In the genomic region with DNA sequence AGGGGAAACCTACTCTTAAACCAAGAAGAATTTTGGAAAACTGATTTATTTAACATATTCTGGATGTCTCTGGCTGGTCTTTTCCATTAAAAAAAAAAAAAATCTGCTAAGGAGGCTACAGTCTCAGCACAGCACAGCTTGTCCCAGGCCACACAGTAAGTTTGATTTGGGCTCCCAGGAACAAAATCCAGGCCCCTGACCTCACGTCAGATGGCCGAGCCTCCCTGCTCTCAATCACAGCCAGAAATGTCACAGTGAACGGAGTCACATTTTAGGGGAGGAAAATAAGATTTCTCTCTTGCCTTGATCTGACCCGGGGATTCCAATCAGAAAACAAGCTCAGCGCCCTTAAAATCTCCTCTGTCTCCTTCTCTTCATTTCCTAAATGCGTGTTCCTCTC, we compare ENCODE assay signal across 20 cellular contexts.
DNase-seq lines count a peak whose midpoint lies in the region; ATAC-seq, FAIRE-seq and TF ChIP-seq lines count a peak whose summit lies in the region.
"Had no signal": no experiment of that assay in that cellular context is flagged by ENCODE, and none has a peak within 500 bp of the region (broad histone marks: within the 10 kb centered on the region; RNA-seq: fewer than 3 reads in every experiment).

No MANE protein-coding gene starts in this region.

- no peak overlapping the region for H3K4ac ChIP-seq in H1 (replicated peaks; ENCODE audit: insufficient read length, low read depth, low read length)

- H4K8ac ChIP-seq in H1 (ENCODE audit: extremely low read depth, insufficient read depth, low read length) = no peak overlapping the region

- no peak overlapping the region for H2BK5ac ChIP-seq in H1 (ENCODE audit: low read depth, low read length)

- peaks cover 46% of the 10 kb centered on the region for H3K27me3 Mint-ChIP-seq in GM23338 (ENCODE audit: insufficient read depth, low read depth, poor library complexity)
- H3K27me3 Mint-ChIP-seq in activated CD4-positive, alpha-beta T cell treated with anti-CD3 and anti-CD28 coated beads for 36 hours = peaks cover 55% of the 10 kb centered on the region

- H3K27me3 ChIP-seq in GM23338 (ENCODE audit: insufficient read depth) (peaks cover 85% of the 10 kb centered on the region), H1 (replicated peaks in 1 of 4; ENCODE audit: control insufficient read depth in 3 of 4, extremely low read depth in 1 of 4, insufficient read depth in 3 of 4, low read length in 3 of 4) (peaks cover 34 to 68% (median 59%) of the 10 kb centered on the region in 4 experiments), lower lobe of right lung (ENCODE audit: low read depth) (peaks cover 74% of the 10 kb centered on the region), upper lobe of left lung (peaks cover 0 to 24% (median 5%) of the 10 kb centered on the region in 4 donors)

- H3K9me3 ChIP-seq in H1 (ENCODE audit: insufficient read depth in 2 of 2, low read depth in 1 of 2, low read length in 1 of 2) (no peaks in the 10 kb centered on the region), lower lobe of right lung (no peaks in the 10 kb centered on the region), upper lobe of left lung (no peaks in the 10 kb centered on the region)

- peak overlapping the region; percentile 89 for H3K4me2 ChIP-seq in GM23338
- peak overlapping the region; percentile 79 to 85; a peak in 1 of 4 replicates for H3K4me2 ChIP-seq in H1 (ENCODE audit: insufficient read depth in 1 of 2, low read depth in 2 of 2, low read length in 2 of 2)

- H3K56ac ChIP-seq in H1 (replicated peaks; ENCODE audit: insufficient read length, low read depth, low read length) = no peak overlapping the region

- H4K91ac ChIP-seq in H1 (replicated peaks; ENCODE audit: insufficient read length, low read length) = no peak overlapping the region

- H2BK20ac ChIP-seq in H1 (ENCODE audit: low read length) = no peak overlapping the region

- H3K18ac ChIP-seq in H1 (ENCODE audit: extremely low read depth, low read length) = no peak overlapping the region

- H2BK15ac ChIP-seq in H1 (ENCODE audit: low read length) = no peak overlapping the region

- H3F3A ChIP-seq in GM23338 (replicated peaks; ENCODE audit: low read depth) = 0 out of 2 replicates have a peak, but pooled peaks cover 7% of the 10 kb centered on the region

- ATAC-seq in GM23338 (no peak), lower lobe of right lung (peak; percentile 58 to 66), upper lobe of left lung (ENCODE audit: low FRiP score in 2 of 2) (no peak)
- no peak for ATAC-seq in activated CD4-positive, alpha-beta T cell treated with anti-CD3 and anti-CD28 coated beads for 36 hours

- H3K9me2 ChIP-seq in GM23338 (ENCODE audit: insufficient read depth) = no peaks in the 10 kb centered on the region

- WGBS in H1 (ENCODE audit: extremely low coverage in 1 of 2, insufficient coverage in 1 of 2, insufficient read length in 1 of 2, insufficient replicate concordance in 2 of 2, low coverage in 1 of 2, low lambda C conversion rate in 2 of 2, missing lambda C conversion rate in 1 of 2), 2 experiments = 66% methylated on average over 6 of the region's 6 CpGs; no CpG with 5 or more reads in 1 of the 2 experiments
- 26 to 37% methylated on average over 6 of the region's 6 CpGs for WGBS in upper lobe of left lung, 2 donors

- POLR2A ChIA-PET in H1 (lab: Charles Lee; ENCODE audit: partially characterized antibody) = no interaction called here
- POLR2A ChIA-PET in activated CD4-positive, alpha-beta T cell treated with anti-CD3 and anti-CD28 coated beads for 36 hours (lab: Charles Lee) = no interaction called here

- H3K14ac ChIP-seq in H1 (ENCODE audit: insufficient read length) = no peak overlapping the region

- no peak for FAIRE-seq in H1 (lab: Jason Lieb, UNC)
- FAIRE-seq: D721Med, G401.6, GM12892, GM19239 had no signal

- no peak overlapping the region; the same call in 1 of the 2 replicates for H2BK12ac ChIP-seq in H1 (ENCODE audit: low read depth, low read length)

- H3K27ac Mint-ChIP-seq in GM23338 = no peak overlapping the region
- H3K27ac Mint-ChIP-seq in activated CD4-positive, alpha-beta T cell treated with anti-CD3 and anti-CD28 coated beads for 36 hours = no peak overlapping the region
- H3K27ac Mint-ChIP-seq: CD4-positive, alpha-beta memory T cell had no signal

- peaks cover 6% of the 10 kb centered on the region; the same call in 1 of the 2 replicates for H3K23me2 ChIP-seq in H1 (ENCODE audit: low read depth, low read length)

- intact Hi-C loops in lower lobe of right lung (cut with DNase I) = no loop called here
- intact Hi-C loops in activated CD4-positive, alpha-beta T cell treated with anti-CD3 and anti-CD28 coated beads for 36 hours (cut with DNase I, micrococcal nuclease) = no loop called here

- H3K79me2 ChIP-seq in GM23338 (replicated peaks; ENCODE audit: insufficient read depth) (no peaks in the 10 kb centered on the region), H1 (ENCODE audit: control insufficient read depth in 1 of 2, insufficient read depth in 2 of 2, low read length in 2 of 2) (no peaks in the 10 kb centered on the region)

- no peak for TF ChIP-seq RAD21 in H1 (IDR thresholded peaks at IDR 0.05 in 1 of 2, conservative IDR thresholded peaks at IDR 0.05 in 1 of 2; ENCODE audit: low read depth in 2 of 2, low read length in 2 of 2)

- no peak overlapping the region for H3K27ac ChIP-seq in GM23338 (ENCODE audit: low read depth)
- no peak overlapping the region for H3K27ac ChIP-seq in H1 (ENCODE audit: low read depth, low read length)
- H3K27ac ChIP-seq in lower lobe of right lung = peak overlapping the region; percentile 75
- H3K27ac ChIP-seq in upper lobe of left lung = peak overlapping the region; percentile 61 to 79 (median 69)
- no peak overlapping the region for H3K27ac ChIP-seq in coronary artery
- H3K27ac ChIP-seq: C4-2B had no signal

- no peaks in the 10 kb centered on the region for H3K9me3 Mint-ChIP-seq in GM23338
- H3K9me3 Mint-ChIP-seq in activated CD4-positive, alpha-beta T cell treated with anti-CD3 and anti-CD28 coated beads for 36 hours (ENCODE audit: low read depth) = no peaks in the 10 kb centered on the region

- no peak overlapping the region for H3K9ac ChIP-seq in H1 (replicated peaks in 1 of 4; ENCODE audit: extremely low read depth in 1 of 4, low read depth in 3 of 4, low read length in 3 of 4)

- H3K79me1 ChIP-seq in H1 (ENCODE audit: low read depth, low read length) = no peaks in the 10 kb centered on the region

- no peak for TF ChIP-seq EP300 in H1 (IDR thresholded peaks at IDR 0.05; ENCODE audit: borderline replicate concordance in 1 of 2, low read depth in 2 of 2, low read length in 2 of 2)
- peak in 2 of 4 donors; percentile 18 to 50 for TF ChIP-seq EP300 in upper lobe of left lung (IDR thresholded peaks at IDR 0.05)

- H3K36me3 ChIP-seq in GM23338 (ENCODE audit: insufficient read depth) (no peaks in the 10 kb centered on the region), H1 (ENCODE audit: control insufficient read depth in 2 of 4, insufficient read depth in 4 of 4, low read length in 3 of 4) (no peaks in the 10 kb centered on the region), lower lobe of right lung (no peaks in the 10 kb centered on the region), upper lobe of left lung (no peaks in the 10 kb centered on the region)

- DNase-seq in GM23338 (ENCODE audit: low spot score) (peak; percentile 8), H1 (ENCODE audit: low read depth in 1 of 2, low spot score in 2 of 2) (no peak), lower lobe of right lung (no peak), upper lobe of left lung (no peak), NCI-H2029 treated with DMSO at 0.1 percent for 48 hours (lab: John Stamatoyannopoulos, UW) (no peak), NCI-H748 treated with DMSO at 0.1 percent for 48 hours (lab: John Stamatoyannopoulos, UW) (no peak), coronary artery (ENCODE audit: low spot score) (no peak)
- DNase-seq in activated CD4-positive, alpha-beta T cell treated with anti-CD3 and anti-CD28 coated beads for 36 hours = no peak
- DNase-seq: ACHN; CD4-positive, alpha-beta memory T cell; COR-L47; DMS153; DMS79 treated with DMSO at 0.1 percent for 48 hours; EL; H7 had no signal

- H2AFZ ChIP-seq in GM23338 (no peak overlapping the region), H1 (ENCODE audit: low read length) (no peak overlapping the region)

- H3K4me3 ChIP-seq in GM23338 (peak overlapping the region; percentile 78; the same call in 1 of the 2 replicates), H1 (ENCODE audit: extremely low read depth in 1 of 4, insufficient read depth in 2 of 4, low read depth in 3 of 4, low read length in 4 of 4) (0 out of 8 replicates have a peak overlapping the region, but pooled peaks of 1 of the 4 experiments have one; percentile 69), lower lobe of right lung (no peak overlapping the region), upper lobe of left lung (peak overlapping the region in 2 of 4 donors; percentile 41 to 46), coronary artery (no peak overlapping the region)

- no peaks in the 10 kb centered on the region for H3K36me3 Mint-ChIP-seq in GM23338 (ENCODE audit: low read depth)
- no peaks in the 10 kb centered on the region for H3K36me3 Mint-ChIP-seq in activated CD4-positive, alpha-beta T cell treated with anti-CD3 and anti-CD28 coated beads for 36 hours (ENCODE audit: low read depth)
- H3K36me3 Mint-ChIP-seq: CD4-positive, alpha-beta memory T cell had no signal

- H2AK5ac ChIP-seq in H1 (ENCODE audit: low read depth, low read length) = no peak overlapping the region

- TF ChIP-seq POLR2A in H1 (IDR thresholded peaks at IDR 0.05; ENCODE audit: control extremely low read depth in 1 of 2, low read depth in 2 of 2, low read length in 2 of 2) (no peak), upper lobe of left lung (IDR thresholded peaks at IDR 0.05) (no peak)

- H3K4me1 ChIP-seq in GM23338 (ENCODE audit: insufficient read depth) (peaks cover 26% of the 10 kb centered on the region), H1 (replicated peaks in 1 of 4; ENCODE audit: control insufficient read depth in 3 of 4, insufficient read depth in 4 of 4, low read length in 3 of 4) (peaks cover 0 to 9% (median 0%) of the 10 kb centered on the region in 4 experiments; a peak in 2 of 7 replicates), lower lobe of right lung (no peaks in the 10 kb centered on the region), upper lobe of left lung (peaks cover 0 to 16% (median 7%) of the 10 kb centered on the region in 4 donors)

- H3K4me1 Mint-ChIP-seq in GM23338 = peaks cover 30% of the 10 kb centered on the region
- H3K4me1 Mint-ChIP-seq in activated CD4-positive, alpha-beta T cell treated with anti-CD3 and anti-CD28 coated beads for 36 hours = peaks cover 7% of the 10 kb centered on the region

- H4K20me1 ChIP-seq in GM23338 (replicated peaks; ENCODE audit: insufficient read depth) = no peaks in the 10 kb centered on the region
- no peaks in the 10 kb centered on the region for H4K20me1 ChIP-seq in H1 (replicated peaks in 1 of 2; ENCODE audit: control insufficient read depth in 1 of 2, insufficient read depth in 2 of 2, low read length in 2 of 2)

- TF ChIP-seq CTCF in GM23338 (conservative IDR thresholded peaks at IDR 0.05; ENCODE audit: low read depth in 2 of 2) (no peak), H1 (IDR thresholded peaks at IDR 0.05; ENCODE audit: control extremely low read depth in 1 of 3, insufficient read depth in 1 of 3, low read depth in 1 of 3, low read length in 3 of 3) (no peak), lower lobe of right lung (IDR thresholded peaks at IDR 0.05) (no peak), upper lobe of left lung (IDR thresholded peaks at IDR 0.05) (no peak), coronary artery (IDR thresholded peaks at IDR 0.05) (no peak)

- no peak overlapping the region for H2BK120ac ChIP-seq in H1 (replicated peaks; ENCODE audit: low read depth, low read length)

- CTCF ChIA-PET in H1 (lab: Charles Lee; ENCODE audit: partially characterized antibody) = interaction anchor here (0.6 to 5.6 kb wide), 8 partner anchors 13 to 512 kb away, joined by 3 to 51 read pairs (median 3); a partner anchor contains a TSS
- CTCF ChIA-PET in activated CD4-positive, alpha-beta T cell treated with anti-CD3 and anti-CD28 coated beads for 36 hours (lab: Charles Lee) = no interaction called here

- H4K5ac ChIP-seq in H1 (ENCODE audit: insufficient read length, low read depth, low read length) = no peak overlapping the region

- H3K23ac ChIP-seq in H1 (ENCODE audit: insufficient read length) = no peak overlapping the region

- peak overlapping the region; percentile 86 for H3K4me3 Mint-ChIP-seq in GM23338
- no peak overlapping the region for H3K4me3 Mint-ChIP-seq in activated CD4-positive, alpha-beta T cell treated with anti-CD3 and anti-CD28 coated beads for 36 hours

Comparison
In these comparisons a context has a peak if more than half of its experiments do, and no peak if none do; other contexts are left out.
1. ATAC-seq: peak in lower lobe of right lung (2 of 2); none in GM23338 (single experiment), upper lobe of left lung (0 of 2) and activated CD4-positive, alpha-beta T cell treated with anti-CD3 and anti-CD28 coated beads for 36 hours (single experiment).
2. H3K27ac ChIP-seq: peak in lower lobe of right lung (single experiment) and upper lobe of left lung (4 of 4); none in GM23338 (single experiment), H1 (single experiment) and coronary artery (0 of 2).